Comparison of ENCODE assay signal across 21 cellular contexts in genomic region chr11:55503449-55503848, GRCh38. TPM values are rescaled to one million over a fixed set of nuclear protein-coding genes. Genes with fewer than 3 reads are reported as not detected.
"Had no signal": no experiment of that assay in that cellular context is flagged by ENCODE, and none has a peak within 500 bp of the region (broad histone marks: within the 10 kb centered on the region; RNA-seq: fewer than 3 reads in every experiment).

No MANE protein-coding gene starts in this region.

- H3K27ac ChIP-seq: hepatocyte, prostate gland, spleen, transverse colon had no signal

- H3K4me3 Mint-ChIP-seq: activated T-cell treated with anti-CD3 and anti-CD28 coated beads, Interleukin-2, amount 50 U/mL, for 24 hours; endodermal cell; nephron; stimulated activated naive B cell treated with anti-CD40 and anti-IgM and Interleukin-4, amounts not matched to agents 10 μg/mL and 1 μg/mL and 100 μg/mL, for 72 hours had no signal

- H3K36me3 ChIP-seq: prostate gland, spleen, transverse colon had no signal

- H3K4me1 Mint-ChIP-seq: endodermal cell; nephron; stimulated activated naive B cell treated with anti-CD40 and anti-IgM and Interleukin-4, amounts not matched to agents 10 μg/mL and 1 μg/mL and 100 μg/mL, for 72 hours had no signal

- H3K27me3 Mint-ChIP-seq: activated T-cell treated with anti-CD3 and anti-CD28 coated beads, Interleukin-2, amount 50 U/mL, for 24 hours; stimulated activated naive B cell treated with anti-CD40 and anti-IgM and Interleukin-4, amounts not matched to agents 10 μg/mL and 1 μg/mL and 100 μg/mL, for 72 hours had no signal

- H3K9me3 ChIP-seq: prostate gland had no signal

- ATAC-seq: activated naive CD4-positive, alpha-beta T cell treated with anti-CD3 and anti-CD28 coated beads, Interleukin-2, amount 50 U/mL, for 72 hours; sciatic nerve; stimulated activated naive B cell treated with anti-CD40 and anti-IgM and Interleukin-4, amounts not matched to agents 10 μg/mL and 1 μg/mL and 100 μg/mL, for 72 hours had no signal

- H3K79me2 ChIP-seq: hepatocyte had no signal

- H3K4me2 ChIP-seq: hepatocyte had no signal

- H3K27ac Mint-ChIP-seq: activated naive CD4-positive, alpha-beta T cell treated with anti-CD3 and anti-CD28 coated beads, Interleukin-2, amount 50 U/mL, for 72 hours; activated T-cell treated with anti-CD3 and anti-CD28 coated beads, Interleukin-2, amount 50 U/mL, for 24 hours; endodermal cell; nephron; stimulated activated naive B cell treated with anti-CD40 and anti-IgM and Interleukin-4, amounts not matched to agents 10 μg/mL and 1 μg/mL and 100 μg/mL, for 72 hours had no signal

- H2AFZ ChIP-seq: hepatocyte had no signal

- DNase-seq: activated effector memory CD4-positive, alpha-beta T cell treated with Interleukin-2 at 50 U/mL for 16 hours; activated T-cell treated with anti-CD3 and anti-CD28 coated beads, Interleukin-2, amount 50 U/mL, for 24 hours; amygdala; cerebellar nuclear complex; dermis blood vessel endothelial cell; endodermal cell; erythroblast; mesendoderm; spleen; stimulated activated CD4-positive, alpha-beta T cell treated with anti-CD3 and anti-CD28 coated beads, Interleukin-1b, Interleukin-23, amount 100 ng/mL, for 48 hours; stimulated activated naive B cell treated with anti-CD40 and anti-IgM and Interleukin-4, amounts not matched to agents 10 μg/mL and 1 μg/mL and 100 μg/mL, for 72 hours; transverse colon had no signal

- H3K27me3 ChIP-seq: hepatocyte, spleen, transverse colon had no signal

- H3K36me3 Mint-ChIP-seq: stimulated activated naive B cell treated with anti-CD40 and anti-IgM and Interleukin-4, amounts not matched to agents 10 μg/mL and 1 μg/mL and 100 μg/mL, for 72 hours had no signal

- H3K4me1 ChIP-seq: prostate gland, spleen, transverse colon had no signal

- H3K4me3 ChIP-seq: hepatocyte, prostate gland, spleen, transverse colon had no signal

RNA-seq across cellular contexts. Expression of gene OR4C15, which starts 50.8 kb away (rescaled TPM):
- total RNA-seq: activated naive CD4-positive, alpha-beta T cell treated with anti-CD3 and anti-CD28 coated beads, Interleukin-2, amount 50 U/mL, for 72 hours; dermis blood vessel endothelial cell; endodermal cell; hepatocyte; kidney epithelial cell; liver; omental fat pad; prostate gland; sciatic nerve; spleen; subcutaneous adipose tissue; transverse colon had no signal
- polyA plus RNA-seq: hepatocyte, liver, spleen had no signal
